11 cellular contexts compared by ENCODE assay signal in genomic region chr2:96505231-96505889, GRCh38. TPM values are rescaled to one million over a fixed set of nuclear protein-coding genes. Genes with fewer than 3 reads are reported as not detected.
A peak's percentile ranks its signal among the peaks of the same experiment; 100 is the strongest.
DNase-seq lines count a peak whose midpoint lies in the region; TF ChIP-seq lines count a peak whose summit lies in the region.
"Had no signal": no experiment of that assay in that cellular context is flagged by ENCODE, and none has a peak within 500 bp of the region (broad histone marks: within the 10 kb centered on the region; RNA-seq: fewer than 3 reads in every experiment).

A gene with protein sequence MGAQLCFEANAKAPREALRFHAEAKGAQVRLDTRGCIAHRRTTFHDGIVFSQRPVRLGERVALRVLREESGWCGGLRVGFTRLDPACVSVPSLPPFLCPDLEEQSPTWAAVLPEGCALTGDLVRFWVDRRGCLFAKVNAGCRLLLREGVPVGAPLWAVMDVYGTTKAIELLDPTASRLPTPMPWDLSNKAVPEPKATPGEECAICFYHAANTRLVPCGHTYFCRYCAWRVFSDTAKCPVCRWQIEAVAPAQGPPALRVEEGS (minus strand): TSS chr2:96505357. CDS start chr2:96505286, 71 bp downstream.

- H3K36me3 ChIP-seq in transverse colon (no peaks in the 10 kb centered on the region), spleen (no peaks in the 10 kb centered on the region)
- H3K36me3 ChIP-seq: BLaER1 had no signal

- H3K4me1 ChIP-seq in transverse colon (peaks cover 7 to 41% (median 16%) of the 10 kb centered on the region in 4 donors), spleen (peaks cover 27 to 68% (median 50%) of the 10 kb centered on the region in 6 donors)

- intact Hi-C loops in transverse colon (cut with DNase I; ENCODE audit: low total_unique reads), result loop anchor here (5.0 kb wide), 2 partner anchors 52 to 98 kb away; no protein-coding TSS in a partner anchor
- intact Hi-C loops in spleen (cut with DNase I; ENCODE audit: low total_unique reads), result loop anchor here (5.0 kb wide), 1 partner anchor 98 kb away; no protein-coding TSS in a partner anchor

- H3K4me3 ChIP-seq in transverse colon (no peak within 1 kb of the TSS), spleen (no peak within 1 kb of the TSS)
- H3K4me3 ChIP-seq: BLaER1 had no signal

- in situ Hi-C loops in transverse colon (cut with MboI; ENCODE audit: low pct_ligation_motif_present in 1 of 4, low pct_unique_long_range_greater_than_20kb in 1 of 4, low sequenced_read_pairs in 3 of 4), result loop anchor here in 2 of 4 donors (5.0 to 25.0 kb wide), 3 partner anchors 98 to 493 kb away; partner anchors contain the start of gene SNRNP200 (in 1 of the 2)

- H3K27ac ChIP-seq in transverse colon, result peak within 1 kb of the TSS in 2 of 4 donors; percentile 8 to 28
- no peak within 1 kb of the TSS for H3K27ac ChIP-seq in spleen

- DNase-seq in activated CD8-positive, alpha-beta memory T cell treated with anti-CD3 and anti-CD28 coated beads for 24 hours, result peak; percentile 54
- DNase-seq in activated CD8-positive, alpha-beta memory T cell treated with anti-CD3 and anti-CD28 coated beads, Interleukin-2, amount 50 U/mL, for 4 hours, result no peak
- DNase-seq in SW480 (ENCODE audit: low spot score) (peak; percentile 86), iris pigment epithelial cell (ENCODE audit: low read depth) (peak; percentile 81), transverse colon (no peak), spleen (no peak), NCI-H748 (lab: John Stamatoyannopoulos, UW; ENCODE audit: unreplicated experiment) (no peak)
- DNase-seq in effector CD8-positive, alpha-beta T cell (lab: John Stamatoyannopoulos, UW), result no peak
- DNase-seq: occipital lobe had no signal

- TF ChIP-seq CTCF in transverse colon (IDR thresholded peaks at IDR 0.05) (no peak), spleen (IDR thresholded peaks at IDR 0.05 in 8 of 11, conservative IDR thresholded peaks at IDR 0.05 in 3 of 11) (no peak)

- peak; percentile 40 for TF ChIP-seq POLR2A in transverse colon (IDR thresholded peaks at IDR 0.05)
- no peak for TF ChIP-seq POLR2A in spleen (IDR thresholded peaks at IDR 0.05)

- H3K27me3 ChIP-seq in transverse colon, result peaks cover 13% of the 10 kb centered on the region
- H3K27me3 ChIP-seq in spleen (replicated peaks in 1 of 7), result peaks cover 0 to 20% (median 0%) of the 10 kb centered on the region in 7 donors
- H3K27me3 ChIP-seq: BLaER1 had no signal

- 44% methylated on average over 9 of the region's 9 CpGs; no CpG with 5 or more reads in 1 of the 2 donors for WGBS in transverse colon (ENCODE audit: low coverage in 1 of 2), 2 donors
- WGBS in spleen, 5 donors, result 51 to 79% (median 70%) methylated on average over 8 to 9 of the region's 9 CpGs

- H3K9me3 ChIP-seq in transverse colon (no peaks in the 10 kb centered on the region), spleen (no peaks in the 10 kb centered on the region)
- H3K9me3 ChIP-seq: BLaER1 had no signal

- TF ChIP-seq EP300 in transverse colon (IDR thresholded peaks at IDR 0.05; ENCODE audit: low read depth), result no peak

RNA-seq across cellular contexts. Expression of the gene that starts here (rescaled TPM):
- total RNA-seq in transverse colon, result 1 to 10 TPM in 2 of 4 donors, under 1 TPM in 1, not detected in 1; 0.32 to 7.9 (median 7.0) TPM
- total RNA-seq in spleen, result under 1 TPM in 5 of 7 donors, not detected in 2; 0.32 to 0.98 (median 0.49) TPM
- 1 to 10 TPM in 1 of 3 donors, under 1 TPM in 2; 0.35 to 1.2 (median 0.79) TPM for polyA plus RNA-seq in spleen
- total RNA-seq: NCI-H460 had no signal

Comparison
In these comparisons a context has a peak if more than half of its experiments do, and no peak if none do; other contexts are left out.
1. DNase-seq: peak in activated CD8-positive, alpha-beta memory T cell treated with anti-CD3 and anti-CD28 coated beads for 24 hours (single experiment), SW480 (single experiment) and iris pigment epithelial cell (single experiment); none in activated CD8-positive, alpha-beta memory T cell treated with anti-CD3 and anti-CD28 coated beads, Interleukin-2, amount 50 U/mL, for 4 hours (single experiment), transverse colon (single experiment), spleen (single experiment), NCI-H748 (single experiment) and effector CD8-positive, alpha-beta T cell (single experiment).